31 cellular contexts compared by ENCODE assay signal in genomic region chr2:131151398-131151797, GRCh38. TPM values are rescaled to one million over a fixed set of nuclear protein-coding genes. Genes with fewer than 3 reads are reported as not detected.
"Had no signal": no experiment of that assay in that cellular context is flagged by ENCODE, and none has a peak within 500 bp of the region (broad histone marks: within the 10 kb centered on the region; RNA-seq: fewer than 3 reads in every experiment).

No MANE protein-coding gene starts in this region.

- H3K27me3 ChIP-seq: adrenal gland, body of pancreas, breast epithelium, cardiac muscle cell, colonic mucosa, foreskin keratinocyte, gastrocnemius medialis, heart left ventricle had no signal

- DNase-seq: activated CD4-positive, alpha-beta memory T cell treated with anti-CD3 and anti-CD28 coated beads for 36 hours; activated CD4-positive, alpha-beta T cell treated with anti-CD3 and anti-CD28 coated beads, Interleukin-2, amount 10 ng/mL, durations not matched to agents 24 days and 14 days; activated CD4-positive, CD25-positive, alpha-beta regulatory T cell; activated CD4-positive, CD25-positive, alpha-beta regulatory T cell treated with anti-CD3 and anti-CD28 coated beads, Interleukin-2, amount 50 U/mL, for 72 hours; activated CD8-positive, alpha-beta memory T cell treated with anti-CD3 and anti-CD28 coated beads, Interleukin-2, amount 10 ng/mL, durations not matched to agents 7 days and 5 days; activated CD8-positive, alpha-beta memory T cell treated with anti-CD3 and anti-CD28 coated beads, Interleukin-2, amount 50 U/mL, for 4 hours; activated CD8-positive, alpha-beta T cell treated with anti-CD3 and anti-CD28 coated beads, Interleukin-2, amount 10 ng/mL, durations not matched to agents 7 days and 5 days; activated effector memory CD4-positive, alpha-beta T cell treated with anti-CD3 and anti-CD28 coated beads, Interleukin-2, amount 50 U/mL, for 16 hours; activated naive CD4-positive, alpha-beta T cell treated with anti-CD3 and anti-CD28 coated beads for 36 hours; activated naive CD8-positive, alpha-beta T cell treated with anti-CD3 and anti-CD28 coated beads for 36 hours; activated naive CD8-positive, alpha-beta T cell treated with anti-CD3 and anti-CD28 coated beads, Interleukin-2, amount 50 U/mL, for 24 hours; activated T-cell treated with anti-CD3 and anti-CD28 coated beads, Interleukin-2, amount 50 U/mL, for 1 hour; activated T-cell treated with anti-CD3 and anti-CD28 coated beads, Interleukin-2, amount 50 U/mL, for 48 hours; adrenal gland; amygdala; aorta; body of pancreas; central memory CD4-positive, alpha-beta T cell; cerebellar nuclear complex; colonic mucosa; effector CD8-positive, alpha-beta T cell; foreskin keratinocyte; gastrocnemius medialis; glutamatergic neuron; heart left ventricle; T1000 had no signal

- FAIRE-seq: endometrium, endothelial cell of umbilical vein had no signal

- H3K36me3 ChIP-seq: breast epithelium had no signal

- H3K4me3 ChIP-seq: adrenal gland, body of pancreas, breast epithelium, cardiac muscle cell, colonic mucosa, gastrocnemius medialis, heart left ventricle had no signal

- H3K27ac ChIP-seq: adrenal gland, body of pancreas, breast epithelium, cardiac muscle cell, colonic mucosa, foreskin keratinocyte, gastrocnemius medialis, heart left ventricle had no signal

- H3K9me3 ChIP-seq: adrenal gland, body of pancreas, breast epithelium, colonic mucosa, gastrocnemius medialis, heart left ventricle had no signal

- H3K4me1 ChIP-seq: adrenal gland, body of pancreas, breast epithelium, colonic mucosa, foreskin keratinocyte, gastrocnemius medialis had no signal

RNA-seq across cellular contexts. Expression of gene POTEE, which starts 57.9 kb away (rescaled TPM):
- total RNA-seq: body of pancreas, epithelial cell of proximal tubule, gastrocnemius medialis had no signal
- polyA plus RNA-seq: aorta, heart left ventricle had no signal
